ENCODE assay signal across 30 cellular contexts in genomic region chr3:174126990-174127758, GRCh38.
DNase-seq lines count a peak whose midpoint lies in the region; ATAC-seq, FAIRE-seq and TF ChIP-seq lines count a peak whose summit lies in the region.
"Had no signal": no experiment of that assay in that cellular context is flagged by ENCODE, and none has a peak within 500 bp of the region (broad histone marks: within the 10 kb centered on the region; RNA-seq: fewer than 3 reads in every experiment).

No MANE protein-coding gene starts in this region.

- H3K36me3 ChIP-seq in PC-9 (ENCODE audit: low read depth): no peaks in the 10 kb centered on the region
- H3K36me3 ChIP-seq in mesenchymal stem cell (ENCODE audit: control insufficient read depth in 1 of 2, insufficient read depth in 2 of 2, low read depth in 1 of 2, low read length in 2 of 2): no peaks in the 10 kb centered on the region
- H3K36me3 ChIP-seq: ascending aorta; BLaER1 treated with 17β-estradiol and CSF1 and Interleukin-3, amounts not matched to agents 10 nM and 100 nM; esophagus squamous epithelium; lower lobe of right lung; SJSA1; tibial nerve had no signal

- H3K79me2 ChIP-seq in PC-9 (ENCODE audit: low read depth): no peaks in the 10 kb centered on the region

- H3K4me1 ChIP-seq in PC-9 (replicated peaks; ENCODE audit: insufficient read depth) (peaks cover 13% of the 10 kb centered on the region), mesenchymal stem cell (ENCODE audit: control insufficient read depth, insufficient read depth, low read depth, low read length) (no peaks in the 10 kb centered on the region)
- H3K4me1 ChIP-seq: ascending aorta; BLaER1 treated with 17β-estradiol and CSF1 and Interleukin-3, amounts not matched to agents 10 nM and 100 nM; lower lobe of right lung; SJSA1; tibial nerve had no signal

- in situ Hi-C loops in Caki2 (cut with HindIII; ENCODE audit: low pct_unique_long_range_greater_than_20kb, low sequenced_read_pairs): no loop called here

- BruUV-seq in PC-9 (replicated peaks; lab: Mats Ljungman, UMichigan): no TSS peak

- no peak overlapping the region for H3K18ac ChIP-seq in mesenchymal stem cell (ENCODE audit: low read depth in 1 of 2, low read length in 2 of 2)

- no peak for ATAC-seq in HG02840 (IDR thresholded peaks at IDR 0.05; ENCODE audit: low FRiP score, unreplicated experiment)
- ATAC-seq in HG02642 (IDR thresholded peaks at IDR 0.05; ENCODE audit: poor library complexity, unreplicated experiment): no peak
- no peak for ATAC-seq in GM21526 (IDR thresholded peaks at IDR 0.05; ENCODE audit: low FRiP score, unreplicated experiment)
- ATAC-seq: natural killer cell; stimulated activated effector memory CD8-positive, alpha-beta T cell treated with anti-CD3 and anti-CD28 coated beads, Interleukin-12 subunit alpha, Interleukin-12 subunit beta, amount 100 ng/mL, for 72 hours had no signal

- no peak overlapping the region for H4K8ac ChIP-seq in mesenchymal stem cell (ENCODE audit: low read length)

- DNase-seq in Caki2 (ENCODE audit: low read depth): peak; percentile 4
- peak; percentile 51 to 67 for DNase-seq in PC-9
- DNase-seq in mesenchymal stem cell: peak; percentile 12
- DNase-seq in germinal center (ENCODE audit: low spot score): no peak
- DNase-seq: activated effector memory CD4-positive, alpha-beta T cell treated with anti-CD3 and anti-CD28 coated beads, Interleukin-2, amount 50 U/mL, for 16 hours; activated naive CD8-positive, alpha-beta T cell treated with anti-CD3 and anti-CD28 coated beads, Interleukin-2, amount 10 ng/mL, durations not matched to agents 7 days and 5 days; activated T-cell treated with anti-CD3 and anti-CD28 coated beads, Interleukin-2, amount 50 U/mL, for 24 hours; caudate nucleus; DND-41; esophagus squamous epithelium; foreskin melanocyte; H7; Kasumi-1; kidney glomerular epithelial cell; lower lobe of right lung; MV-4-11; natural killer cell; NCI-H1436; NCI-H446; RPMI8226 had no signal

- 84% methylated on average over 3 of the region's 4 CpGs for WGBS in mesenchymal stem cell

- no peak overlapping the region for H2BK15ac ChIP-seq in mesenchymal stem cell (ENCODE audit: low read depth, poor library complexity, severe bottlenecking)

- H4K91ac ChIP-seq in mesenchymal stem cell (ENCODE audit: low read length): no peak overlapping the region

- 0 out of 2 replicates have a peak, but pooled peaks cover 7% of the 10 kb centered on the region for H3F3A ChIP-seq in PC-9 (ENCODE audit: insufficient read depth, low read depth)

- no peak overlapping the region for H2BK12ac ChIP-seq in mesenchymal stem cell (ENCODE audit: low read length in 2 of 2)

- no peak overlapping the region for H2BK5ac ChIP-seq in mesenchymal stem cell (ENCODE audit: low read depth, low read length, poor library complexity, severe bottlenecking)

- no peak overlapping the region for H2AFZ ChIP-seq in PC-9
- no peak overlapping the region for H2AFZ ChIP-seq in mesenchymal stem cell (ENCODE audit: low read depth, low read length)

- H3K27me3 ChIP-seq in PC-9 (ENCODE audit: insufficient read depth, low read depth): no peaks in the 10 kb centered on the region
- no peaks in the 10 kb centered on the region for H3K27me3 ChIP-seq in mesenchymal stem cell (ENCODE audit: control insufficient read depth in 1 of 2, insufficient read depth in 1 of 2, low read length in 2 of 2)
- H3K27me3 ChIP-seq: ascending aorta; BLaER1 treated with 17β-estradiol and CSF1 and Interleukin-3, amounts not matched to agents 10 nM and 100 nM; esophagus squamous epithelium; SJSA1; tibial nerve had no signal

- no peak overlapping the region for H3K14ac ChIP-seq in mesenchymal stem cell (ENCODE audit: low read length in 2 of 2)

- CTCF ChIA-PET in PC-9 (lab: Charles Lee): no interaction called here

- no peaks in the 10 kb centered on the region for H3K9me2 ChIP-seq in PC-9 (ENCODE audit: insufficient read depth)

- no peak overlapping the region for H3K27ac ChIP-seq in PC-9
- no peak overlapping the region for H3K27ac ChIP-seq in mesenchymal stem cell (ENCODE audit: low read length, poor library complexity, severe bottlenecking)
- H3K27ac ChIP-seq: ascending aorta; BLaER1 treated with 17β-estradiol and CSF1 and Interleukin-3, amounts not matched to agents 10 nM and 100 nM; esophagus squamous epithelium; lower lobe of right lung; SJSA1; tibial nerve had no signal

- no peak overlapping the region for H2AK5ac ChIP-seq in mesenchymal stem cell (ENCODE audit: low read length, severe bottlenecking)

- no peak for TF ChIP-seq CTCF in PC-9 (conservative IDR thresholded peaks at IDR 0.05)

- no peak overlapping the region for H3K4ac ChIP-seq in mesenchymal stem cell (ENCODE audit: low read depth in 1 of 2, low read length in 2 of 2)

- no peaks in the 10 kb centered on the region for H3K79me1 ChIP-seq in mesenchymal stem cell (replicated peaks; ENCODE audit: low read length, poor library complexity, severe bottlenecking)

- H3K4me3 ChIP-seq in PC-9 (no peak overlapping the region), mesenchymal stem cell (ENCODE audit: insufficient read depth in 1 of 2, low read depth in 1 of 2, low read length in 2 of 2) (no peak overlapping the region)
- H3K4me3 ChIP-seq: ascending aorta; BLaER1 treated with 17β-estradiol and CSF1 and Interleukin-3, amounts not matched to agents 10 nM and 100 nM; esophagus squamous epithelium; lower lobe of right lung; SJSA1; tibial nerve had no signal

- intact Hi-C loops in PC-9 (cut with micrococcal nuclease; ENCODE audit: unreplicated experiment): loop anchor here (2.0 to 10.0 kb wide), 5 partner anchors 265 to 828 kb away; partner anchors contain the start of genes NAALADL2 and NLGN1

- H3K4me2 ChIP-seq in PC-9 (peak overlapping the region; percentile 21), mesenchymal stem cell (ENCODE audit: low read length, poor library complexity, severe bottlenecking) (no peak overlapping the region)
- H3K4me2 ChIP-seq: BLaER1 treated with 17β-estradiol and CSF1 and Interleukin-3, amounts not matched to agents 10 nM and 100 nM had no signal

- no peaks in the 10 kb centered on the region for H3K9me3 ChIP-seq in PC-9 (ENCODE audit: insufficient read depth, low read depth)
- H3K9me3 ChIP-seq in mesenchymal stem cell (ENCODE audit: control insufficient read depth, low read length): no peaks in the 10 kb centered on the region
- H3K9me3 ChIP-seq: ascending aorta; BLaER1 treated with 17β-estradiol and CSF1 and Interleukin-3, amounts not matched to agents 10 nM and 100 nM; esophagus squamous epithelium; lower lobe of right lung; SJSA1; tibial nerve had no signal

- H4K20me1 ChIP-seq in PC-9 (ENCODE audit: insufficient read depth): no peaks in the 10 kb centered on the region
- H4K20me1 ChIP-seq: BLaER1 treated with 17β-estradiol and CSF1 and Interleukin-3, amounts not matched to agents 10 nM and 100 nM had no signal

- no peak overlapping the region for H3K23ac ChIP-seq in mesenchymal stem cell (ENCODE audit: low read length in 2 of 2)

- FAIRE-seq in G401.6 (lab: Jason Lieb, UNC): peak; percentile 63
- FAIRE-seq: TTC549 had no signal

- no peak overlapping the region for H2BK120ac ChIP-seq in mesenchymal stem cell (ENCODE audit: low read depth, low read length)

- no peak overlapping the region for H3K9ac ChIP-seq in mesenchymal stem cell (ENCODE audit: low read length)
- H3K9ac ChIP-seq: BLaER1 treated with 17β-estradiol and CSF1 and Interleukin-3, amounts not matched to agents 10 nM and 100 nM had no signal

- POLR2A ChIA-PET in PC-9 (lab: Charles Lee; ENCODE audit: unreplicated experiment): no interaction called here
